8 cellular contexts compared by ENCODE assay signal in genomic region chrX:39854772-39855747, GRCh38.
DNase-seq lines count a peak whose midpoint lies in the region; ATAC-seq and TF ChIP-seq lines count a peak whose summit lies in the region.

No MANE protein-coding gene starts in this region.

- TF ChIP-seq CTCF in A673 (conservative IDR thresholded peaks at IDR 0.05; ENCODE audit: low read depth, low read length) (no peak), uterus (IDR thresholded peaks at IDR 0.05) (no peak)

- DNase-seq in A673 (ENCODE audit: low spot score) (no peak), germinal center (ENCODE audit: low spot score) (peak; percentile 30), hippocampal formation (lab: John Stamatoyannopoulos, UW) (no peak), uterus (no peak)
- DNase-seq in activated CD4-positive, alpha-beta T cell treated with anti-CD3 and anti-CD28 coated beads for 36 hours: peak; percentile 86
- peak; percentile 33 to 75 (median 66) for DNase-seq in stimulated activated naive CD4-positive, alpha-beta T cell (lab: John Stamatoyannopoulos, UW)

- H3K27ac ChIP-seq in A673 (ENCODE audit: low read depth, low read length, poor library complexity, severe bottlenecking) (peak overlapping the region; percentile 4), uterus (no peak overlapping the region)

- H3K9me3 ChIP-seq in A673 (ENCODE audit: low read depth, low read length, poor library complexity, severe bottlenecking) (no peaks in the 10 kb centered on the region), uterus (no peaks in the 10 kb centered on the region)

- H3K27ac Mint-ChIP-seq in activated CD4-positive, alpha-beta T cell treated with anti-CD3 and anti-CD28 coated beads for 36 hours: peak overlapping the region; percentile 98

- TF ChIP-seq POLR2A in uterus (IDR thresholded peaks at IDR 0.05): no peak

- no TSS peak for BruUV-seq in A673 (replicated peaks; lab: Mats Ljungman, UMichigan)

- POLR2A ChIA-PET in A673 (lab: Charles Lee; ENCODE audit: low non-redundant PET): interaction anchor here (0.7 kb wide), 1 partner anchor 745 kb away, joined by 5 read pairs; no protein-coding TSS in a partner anchor
- POLR2A ChIA-PET in activated CD4-positive, alpha-beta T cell treated with anti-CD3 and anti-CD28 coated beads for 36 hours (lab: Charles Lee): interaction anchor here (0.6 to 1.7 kb wide), 9 partner anchors 19 to 528 kb away, joined by 3 to 10 read pairs (median 5); no protein-coding TSS in a partner anchor

- no peaks in the 10 kb centered on the region for H3K27me3 Mint-ChIP-seq in activated CD4-positive, alpha-beta T cell treated with anti-CD3 and anti-CD28 coated beads for 36 hours

- peaks cover 79% of the 10 kb centered on the region for H3K4me1 Mint-ChIP-seq in activated CD4-positive, alpha-beta T cell treated with anti-CD3 and anti-CD28 coated beads for 36 hours

- H3K4me3 ChIP-seq in A673 (ENCODE audit: low read depth, low read length, poor library complexity, severe bottlenecking) (no peak overlapping the region), uterus (no peak overlapping the region)

- H3K27me3 ChIP-seq in A673 (replicated peaks; ENCODE audit: insufficient read depth, low read depth, low read length, poor library complexity): no peaks in the 10 kb centered on the region
- H3K27me3 ChIP-seq in uterus: no peaks in the 10 kb centered on the region

- H3K36me3 ChIP-seq in A673 (ENCODE audit: insufficient read depth, low read length, poor library complexity, severe bottlenecking) (no peaks in the 10 kb centered on the region), uterus (no peaks in the 10 kb centered on the region)

- H3K4me1 ChIP-seq in A673 (ENCODE audit: insufficient read depth, low read length, poor library complexity, severe bottlenecking) (peaks cover 16% of the 10 kb centered on the region), uterus (no peaks in the 10 kb centered on the region)

- CTCF ChIA-PET in A673 (lab: Charles Lee): no interaction called here
- CTCF ChIA-PET in activated CD4-positive, alpha-beta T cell treated with anti-CD3 and anti-CD28 coated beads for 36 hours (lab: Charles Lee): interaction anchor here (0.7 to 1.7 kb wide), 7 partner anchors 15 to 128 kb away, joined by 3 to 7 read pairs (median 4); no protein-coding TSS in a partner anchor

- H3K4me3 Mint-ChIP-seq in activated CD4-positive, alpha-beta T cell treated with anti-CD3 and anti-CD28 coated beads for 36 hours: peak overlapping the region; percentile 80

- ATAC-seq in GM19397 (IDR thresholded peaks at IDR 0.05; ENCODE audit: unreplicated experiment) (peak; percentile 74), HG03469 (IDR thresholded peaks at IDR 0.05; ENCODE audit: unreplicated experiment) (peak; percentile 62)
- peak; percentile 84 for ATAC-seq in activated CD4-positive, alpha-beta T cell treated with anti-CD3 and anti-CD28 coated beads for 36 hours

- H3K9me3 Mint-ChIP-seq in activated CD4-positive, alpha-beta T cell treated with anti-CD3 and anti-CD28 coated beads for 36 hours (ENCODE audit: low read depth): no peaks in the 10 kb centered on the region

- intact Hi-C loops in A673 (cut with micrococcal nuclease; ENCODE audit: unreplicated experiment): no loop called here
- intact Hi-C loops in activated CD4-positive, alpha-beta T cell treated with anti-CD3 and anti-CD28 coated beads for 36 hours (cut with DNase I, micrococcal nuclease): loop anchor here (1.0 to 10.0 kb wide), 18 partner anchors 15 to 1048 kb away; partner anchors contain the start of gene BCOR (in 2 of the 2)
- intact Hi-C loops in uterus (cut with DNase I; ENCODE audit: low total_unique reads): no loop called here

- peaks cover 10% of the 10 kb centered on the region for H3K36me3 Mint-ChIP-seq in activated CD4-positive, alpha-beta T cell treated with anti-CD3 and anti-CD28 coated beads for 36 hours (ENCODE audit: low read depth)

Comparison
In these comparisons a context has a peak if more than half of its experiments do, and no peak if none do; other contexts are left out.
1. DNase-seq: peak in activated CD4-positive, alpha-beta T cell treated with anti-CD3 and anti-CD28 coated beads for 36 hours (single experiment), germinal center (single experiment) and stimulated activated naive CD4-positive, alpha-beta T cell (6 of 6); none in A673 (single experiment), hippocampal formation (0 of 2) and uterus (0 of 2).
2. intact Hi-C loops: an anchor here in activated CD4-positive, alpha-beta T cell treated with anti-CD3 and anti-CD28 coated beads for 36 hours (1.0 to 10.0 kb wide); none called in A673 and uterus.
3. Peak in every context shown above with its lines, with median percentiles within 50 percentile points of each other: ATAC-seq.